In the genomic region with DNA sequence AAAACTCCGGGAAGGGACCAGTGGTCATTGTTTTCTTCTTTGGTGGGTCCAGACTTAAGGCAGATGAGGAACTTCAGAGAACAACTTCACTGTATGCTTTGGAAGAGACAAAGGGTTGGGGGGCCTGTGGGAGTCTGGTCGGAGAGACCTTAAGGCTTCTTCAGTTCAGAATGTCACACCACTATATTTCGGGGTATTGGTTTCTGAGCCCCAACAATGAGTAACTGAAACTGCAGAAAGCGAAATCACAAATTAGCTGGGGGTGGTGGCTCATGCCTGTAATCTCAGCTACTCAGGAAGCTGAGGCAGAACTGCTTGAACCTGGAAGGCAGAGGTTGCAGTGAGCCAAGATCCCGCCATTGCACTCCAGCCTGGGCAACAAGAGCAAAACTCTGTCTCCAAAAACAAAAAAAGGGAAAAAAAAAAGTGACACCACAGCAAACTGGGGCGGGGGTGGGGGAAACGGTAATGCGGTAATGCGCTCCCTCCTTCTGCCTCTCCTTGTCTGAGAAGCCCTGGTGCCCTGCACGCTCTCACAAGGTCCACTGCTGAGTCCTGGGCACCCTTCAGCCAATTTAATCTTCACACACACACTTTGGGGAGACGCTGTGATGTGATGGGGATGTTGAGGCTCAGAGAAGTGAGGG, we compare ENCODE assay signal across 1 cellular context.
A peak's percentile ranks its signal among the peaks of the same experiment; 100 is the strongest.
TF ChIP-seq lines count a peak whose summit lies in the region.

No MANE protein-coding gene starts in this region.

TF ChIP-seq in K562, 482 proteins besides CTCF, POLR2A, EP300 and RAD21:
- TF ChIP-seq LCOR (CRISPR knock-in tag; IDR thresholded peaks at IDR 0.05) (0 out of 2 replicates have a peak, but pooled peaks have one; percentile 15), EGR1 (conservative IDR thresholded peaks at IDR 0.05) (peak; percentile 37; the same call in 1 of the 2 replicates), ZBTB33 (CRISPR knock-in tag; IDR thresholded peaks at IDR 0.05) (peak; percentile 99), ZNF133 (CRISPR knock-in tag; IDR thresholded peaks at IDR 0.05) (no peak)
